10 cellular contexts compared by ENCODE assay signal in genomic region chr19:4814625-4815425, GRCh38. TPM values are rescaled to one million over a fixed set of nuclear protein-coding genes. Genes with fewer than 3 reads are reported as not detected.
A peak's percentile ranks its signal among the peaks of the same experiment; 100 is the strongest.
DNase-seq lines count a peak whose midpoint lies in the region; ATAC-seq, FAIRE-seq and TF ChIP-seq lines count a peak whose summit lies in the region.
"Had no signal": no experiment of that assay in that cellular context is flagged by ENCODE, and none has a peak within 500 bp of the region (broad histone marks: within the 10 kb centered on the region; RNA-seq: fewer than 3 reads in every experiment).

No MANE protein-coding gene starts in this region.

- ATAC-seq in A549 (no peak), HG02840 (IDR thresholded peaks at IDR 0.05; ENCODE audit: low FRiP score, unreplicated experiment) (no peak)
- no peak for ATAC-seq in activated CD8-positive, alpha-beta T cell treated with anti-CD3 and anti-CD28 coated beads, Interleukin-2, amount 10 ng/mL, durations not matched to agents 7 days and 5 days

- no peaks in the 10 kb centered on the region for H4K20me1 ChIP-seq in DOHH2 (ENCODE audit: control insufficient read depth, insufficient read depth, low read depth, low read length)
- H4K20me1 ChIP-seq in hepatocyte (ENCODE audit: insufficient read depth, poor library complexity, severe bottlenecking): no peaks in the 10 kb centered on the region

- peaks cover 16% of the 10 kb centered on the region for H3K4me1 Mint-ChIP-seq in activated CD8-positive, alpha-beta T cell treated with anti-CD3 and anti-CD28 coated beads, Interleukin-2, amount 10 ng/mL, durations not matched to agents 7 days and 5 days (ENCODE audit: low read depth)

- H3K9me3 Mint-ChIP-seq in activated CD8-positive, alpha-beta T cell treated with anti-CD3 and anti-CD28 coated beads, Interleukin-2, amount 10 ng/mL, durations not matched to agents 7 days and 5 days (ENCODE audit: insufficient read depth): no peaks in the 10 kb centered on the region

- H3K27me3 ChIP-seq in DOHH2 (ENCODE audit: control insufficient read depth, low read length) (no peaks in the 10 kb centered on the region), hepatocyte (no peaks in the 10 kb centered on the region)
- H3K27me3 ChIP-seq: spleen had no signal

- peaks cover 17% of the 10 kb centered on the region for H3K4me1 ChIP-seq in A549
- peaks cover 59% of the 10 kb centered on the region for H3K4me1 ChIP-seq in DOHH2 (ENCODE audit: control insufficient read depth, low read length)
- no peaks in the 10 kb centered on the region for H3K4me1 ChIP-seq in hepatocyte (ENCODE audit: insufficient read depth)

- TF ChIP-seq POLR2A in A549 (IDR thresholded peaks at IDR 0.05; ENCODE audit: low read length): no peak

- H3K4me2 ChIP-seq in A549 (peak overlapping the region; percentile 37; the same call in 2 of the 3 replicates), DOHH2 (ENCODE audit: low read length) (peak overlapping the region; percentile 42), hepatocyte (peak overlapping the region; percentile 76)

- peak overlapping the region; percentile 14 for H3K27ac Mint-ChIP-seq in activated CD8-positive, alpha-beta T cell treated with anti-CD3 and anti-CD28 coated beads, Interleukin-2, amount 10 ng/mL, durations not matched to agents 7 days and 5 days

- DNase-seq in A549 (ENCODE audit: low read depth in 1 of 2, low spot score in 1 of 2) (peak in 1 of 2 experiments; percentile 51), hepatocyte (ENCODE audit: low spot score) (no peak), AG08396 (ENCODE audit: low spot score) (no peak), LoVo (ENCODE audit: low spot score) (no peak), NCI-H1048 (lab: John Stamatoyannopoulos, UW) (no peak)
- no peak for DNase-seq in activated CD8-positive, alpha-beta T cell treated with anti-CD3 and anti-CD28 coated beads, Interleukin-2, amount 10 ng/mL, durations not matched to agents 7 days and 5 days

- no peak for TF ChIP-seq CTCF in A549 (IDR thresholded peaks at IDR 0.05)
- no peak for TF ChIP-seq CTCF in DOHH2 (IDR thresholded peaks at IDR 0.05; ENCODE audit: low read depth, low read length, poor library complexity, severe bottlenecking)
- no peak for TF ChIP-seq CTCF in hepatocyte (IDR thresholded peaks at IDR 0.05; ENCODE audit: poor library complexity)

- H3K79me2 ChIP-seq in DOHH2 (ENCODE audit: control insufficient read depth, low read length) (peaks cover 36% of the 10 kb centered on the region), hepatocyte (no peaks in the 10 kb centered on the region)

- H3K9me2 ChIP-seq in DOHH2 (replicated peaks; ENCODE audit: control insufficient read depth, low read length) (no peaks in the 10 kb centered on the region), hepatocyte (replicated peaks; ENCODE audit: insufficient read depth) (no peaks in the 10 kb centered on the region)

- no peak for TF ChIP-seq EP300 in A549 (IDR thresholded peaks at IDR 0.05)

- POLR2A ChIA-PET in A549 (lab: Yijun Ruan, JAX): interaction anchor here (0.7 kb wide), 1 partner anchor 98 kb away, joined by 4 read pairs; no protein-coding TSS in a partner anchor
- POLR2A ChIA-PET in activated CD8-positive, alpha-beta T cell treated with anti-CD3 and anti-CD28 coated beads, Interleukin-2, amount 10 ng/mL, durations not matched to agents 7 days and 5 days (lab: Charles Lee): interaction anchor here (0.6 kb wide), 1 partner anchor 1284 kb away, joined by 8 read pairs; no protein-coding TSS in a partner anchor

- peak overlapping the region; percentile 32 to 89; a peak in 4 of 6 replicates for H3K27ac ChIP-seq in A549
- H3K27ac ChIP-seq in DOHH2 (ENCODE audit: low read depth, low read length): no peak overlapping the region; the same call in 1 of the 2 replicates
- H3K27ac ChIP-seq in hepatocyte: no peak overlapping the region

- H3K4me3 Mint-ChIP-seq in activated CD8-positive, alpha-beta T cell treated with anti-CD3 and anti-CD28 coated beads, Interleukin-2, amount 10 ng/mL, durations not matched to agents 7 days and 5 days: no peak overlapping the region

- H3K4me3 ChIP-seq in A549 (no peak overlapping the region), DOHH2 (ENCODE audit: low read length) (peak overlapping the region; percentile 25; the same call in 1 of the 2 replicates), hepatocyte (no peak overlapping the region)

- H3F3A ChIP-seq in DOHH2 (ENCODE audit: control insufficient read depth, insufficient read depth): peaks cover 24% of the 10 kb centered on the region

- no peaks in the 10 kb centered on the region for H3K9me3 ChIP-seq in A549
- no peaks in the 10 kb centered on the region for H3K9me3 ChIP-seq in DOHH2 (ENCODE audit: control insufficient read depth, insufficient read depth, low read length)
- H3K9me3 ChIP-seq in hepatocyte (ENCODE audit: low read depth): no peaks in the 10 kb centered on the region
- H3K9me3 ChIP-seq: spleen had no signal

- peaks cover 46% of the 10 kb centered on the region for H3K36me3 ChIP-seq in DOHH2 (ENCODE audit: control insufficient read depth, low read length)
- H3K36me3 ChIP-seq in hepatocyte (replicated peaks; ENCODE audit: insufficient read depth, low read depth): no peaks in the 10 kb centered on the region

- WGBS in A549 (ENCODE audit: missing lambda C conversion rate): 65% methylated on average over 7 of the region's 7 CpGs
- WGBS in hepatocyte (ENCODE audit: low lambda C conversion rate, missing lambda C conversion rate): 79% methylated on average over 7 of the region's 7 CpGs

- TF ChIP-seq RAD21 in A549 (conservative IDR thresholded peaks at IDR 0.05 in 1 of 2, IDR thresholded peaks at IDR 0.05 in 1 of 2): no peak

- H3K27me3 Mint-ChIP-seq in activated CD8-positive, alpha-beta T cell treated with anti-CD3 and anti-CD28 coated beads, Interleukin-2, amount 10 ng/mL, durations not matched to agents 7 days and 5 days (ENCODE audit: low read depth): no peaks in the 10 kb centered on the region

- no peak overlapping the region for H2AFZ ChIP-seq in hepatocyte

- no peak for FAIRE-seq in A549 (lab: Jason Lieb, UNC)
- FAIRE-seq: RCC 7860 had no signal

- CTCF ChIA-PET in A549 (lab: Yijun Ruan, JAX): interaction anchor here (0.7 to 13.7 kb wide), 4 partner anchors 17 to 232 kb away, joined by 3 to 240 read pairs (median 14); partner anchors contain the start of gene TICAM1
- CTCF ChIA-PET in activated CD8-positive, alpha-beta T cell treated with anti-CD3 and anti-CD28 coated beads, Interleukin-2, amount 10 ng/mL, durations not matched to agents 7 days and 5 days (lab: Charles Lee): interaction anchor here (1.1 to 7.8 kb wide), 2 partner anchors 96 to 216 kb away, joined by 4 to 94 read pairs; partner anchors contain the start of gene UHRF1

- H3K36me3 Mint-ChIP-seq in activated CD8-positive, alpha-beta T cell treated with anti-CD3 and anti-CD28 coated beads, Interleukin-2, amount 10 ng/mL, durations not matched to agents 7 days and 5 days (ENCODE audit: low read depth): peaks cover 26% of the 10 kb centered on the region

TF ChIP-seq in A549, 52 proteins besides CTCF, POLR2A, EP300 and RAD21 (continues in another document):
- TF ChIP-seq JUN (IDR thresholded peaks at IDR 0.05) (no peak), ZNF302 (CRISPR knock-in tag; IDR thresholded peaks at IDR 0.05) (no peak)
- TF ChIP-seq, protein P1, sequence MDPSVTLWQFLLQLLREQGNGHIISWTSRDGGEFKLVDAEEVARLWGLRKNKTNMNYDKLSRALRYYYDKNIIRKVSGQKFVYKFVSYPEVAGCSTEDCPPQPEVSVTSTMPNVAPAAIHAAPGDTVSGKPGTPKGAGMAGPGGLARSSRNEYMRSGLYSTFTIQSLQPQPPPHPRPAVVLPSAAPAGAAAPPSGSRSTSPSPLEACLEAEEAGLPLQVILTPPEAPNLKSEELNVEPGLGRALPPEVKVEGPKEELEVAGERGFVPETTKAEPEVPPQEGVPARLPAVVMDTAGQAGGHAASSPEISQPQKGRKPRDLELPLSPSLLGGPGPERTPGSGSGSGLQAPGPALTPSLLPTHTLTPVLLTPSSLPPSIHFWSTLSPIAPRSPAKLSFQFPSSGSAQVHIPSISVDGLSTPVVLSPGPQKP (IDR thresholded peaks at IDR 0.05; ENCODE audit: low read depth, low read length): no peak

RNA-seq across cellular contexts. Expression of gene TICAM1, which starts 16.7 kb away (rescaled TPM):
- 0.78 and 2.0 TPM in 2 replicates for polyA plus RNA-seq in A549 (2011; rRNA removed)
- polyA plus RNA-seq in A549 (2012; cell fraction: cytosol; rRNA removed): 1.2 and 2.2 TPM in 2 replicates
- 2.6 and 3.8 TPM in 2 replicates for polyA plus RNA-seq in A549 (2012; cell fraction: nucleus; rRNA removed)
- polyA plus RNA-seq in A549 (2017; fragmentation: RNase III; extraction: RNeasy Plus Mini Kit Qiagen cat#74134 plus additional on column Dnase treatment): 3.8 to 4.0 TPM (median 3.9 TPM) in 3 replicates
- polyA minus RNA-seq in A549 (2011; rRNA and poly(A)+ RNA removed): 0.92 and 0.95 TPM in 2 replicates
- 10 to 100 TPM; 14.0 to 15.2 TPM for total RNA-seq in activated CD8-positive, alpha-beta T cell treated with anti-CD3 and anti-CD28 coated beads, Interleukin-2, amount 10 ng/mL, durations not matched to agents 7 days and 5 days
- total RNA-seq in hepatocyte: 3.7 and 5.0 TPM in 2 replicates
- 20.5 and 21.3 TPM in 2 replicates for polyA plus RNA-seq in hepatocyte

RNA-seq across cellular contexts. Expression of gene FEM1A, which starts 23.3 kb away (rescaled TPM):
- polyA plus RNA-seq in A549 (2011; rRNA removed) (3.2 and 3.5 TPM in 2 replicates), A549 (2017; fragmentation: RNase III; extraction: RNeasy Plus Mini Kit Qiagen cat#74134 plus additional on column Dnase treatment) (4.0 to 4.1 TPM (median 4.0 TPM) in 3 replicates), hepatocyte (1.2 and 1.3 TPM in 2 replicates)
- 2.9 and 4.1 TPM in 2 replicates for polyA plus RNA-seq in A549 (2012; cell fraction: cytosol; rRNA removed)
- polyA plus RNA-seq in A549 (2012; cell fraction: nucleus; rRNA removed): 2.7 and 3.7 TPM in 2 replicates
- 7.4 and 8.9 TPM in 2 replicates for polyA minus RNA-seq in A549 (2011; rRNA and poly(A)+ RNA removed)
- 10 to 100 TPM; 12.3 to 12.7 TPM for total RNA-seq in activated CD8-positive, alpha-beta T cell treated with anti-CD3 and anti-CD28 coated beads, Interleukin-2, amount 10 ng/mL, durations not matched to agents 7 days and 5 days
- total RNA-seq in hepatocyte: 8.3 and 9.2 TPM in 2 replicates

RNA-seq across cellular contexts. Expression of gene PLIN3, which starts 52.6 kb away (rescaled TPM):
- 28.4 and 30.1 TPM in 2 replicates for polyA plus RNA-seq in A549 (2011; rRNA removed)
- 55.0 and 76.6 TPM in 2 replicates for polyA plus RNA-seq in A549 (2012; cell fraction: cytosol; rRNA removed)
- polyA plus RNA-seq in A549 (2012; cell fraction: nucleus; rRNA removed): 51.8 and 74.5 TPM in 2 replicates
- 75.7 to 84.3 TPM (median 83.7 TPM) in 3 replicates for polyA plus RNA-seq in A549 (2017; fragmentation: RNase III; extraction: RNeasy Plus Mini Kit Qiagen cat#74134 plus additional on column Dnase treatment)
- 21.9 and 43.8 TPM in 2 replicates for polyA minus RNA-seq in A549 (2011; rRNA and poly(A)+ RNA removed)
- total RNA-seq in activated CD8-positive, alpha-beta T cell treated with anti-CD3 and anti-CD28 coated beads, Interleukin-2, amount 10 ng/mL, durations not matched to agents 7 days and 5 days: 10 to 100 TPM; 27.5 to 32.8 TPM
- total RNA-seq in hepatocyte: 97.8 and 108 TPM in 2 replicates
- 118 and 121 TPM in 2 replicates for polyA plus RNA-seq in hepatocyte

Comparison
In these comparisons a context has a peak if more than half of its experiments do, and no peak if none do; other contexts are left out.
1. H3K27ac ChIP-seq: peak in A549 (2 of 2); none in DOHH2 (single experiment) and hepatocyte (single experiment).
2. Peak in every context shown above with its lines, with median percentiles within 50 percentile points of each other: H3K4me2 ChIP-seq.